In genomic region chr3:157394361-157394760, GRCh38 we compare ENCODE assay signal across 17 cellular contexts.
"Had no signal": no experiment of that assay in that cellular context is flagged by ENCODE, and none has a peak within 500 bp of the region (broad histone marks: within the 10 kb centered on the region; RNA-seq: fewer than 3 reads in every experiment).

No MANE protein-coding gene starts in this region.

- DNase-seq: effector CD4-positive, alpha-beta T cell; endodermal cell; glutamatergic neuron; islet precursor cell; natural killer cell; nucleus accumbens; ovary; right cardiac atrium; stimulated activated CD4-positive, alpha-beta T cell treated with anti-CD3 and anti-CD28 coated beads, Interleukin-2, amount 100 ng/mL, for 48 hours; stimulated activated naive CD4-positive, alpha-beta T cell treated with Interleukin-2 at 50 U/mL for 16 hours; uterus had no signal

- H3K36me3 Mint-ChIP-seq: natural killer cell had no signal

- H3K4me1 Mint-ChIP-seq: endodermal cell, natural killer cell, neural progenitor cell had no signal

- H3K9me3 ChIP-seq: gastroesophageal sphincter, ovary, uterus had no signal

- H3K9ac ChIP-seq: neural progenitor cell had no signal

- H3K36me3 ChIP-seq: gastroesophageal sphincter, neural progenitor cell, ovary, uterus had no signal

- H3K4me1 ChIP-seq: gastroesophageal sphincter, neural progenitor cell, uterus had no signal

- H3K27me3 Mint-ChIP-seq: type B pancreatic cell had no signal

- H3K27ac Mint-ChIP-seq: endodermal cell, natural killer cell, neural progenitor cell, type B pancreatic cell had no signal

- H3K9me3 Mint-ChIP-seq: endodermal cell had no signal

- H3K4me3 Mint-ChIP-seq: endodermal cell, natural killer cell, neural progenitor cell, type B pancreatic cell had no signal

- H3K4me3 ChIP-seq: coronary artery, gastroesophageal sphincter, neural progenitor cell, ovary, smooth muscle cell, uterus had no signal

- ATAC-seq: gastroesophageal sphincter, left lobe of liver, natural killer cell, right cardiac atrium had no signal

- H3K27ac ChIP-seq: coronary artery, gastroesophageal sphincter, neural progenitor cell, ovary, uterus had no signal

- H3K27me3 ChIP-seq: gastroesophageal sphincter, neural progenitor cell, ovary, uterus had no signal

- H2AFZ ChIP-seq: neural progenitor cell had no signal

- H3K4me2 ChIP-seq: neural progenitor cell, smooth muscle cell had no signal
